In genomic region chr19:47599671-47600245, GRCh38 we compare ENCODE assay signal across 10 cellular contexts. TPM values are rescaled to one million over a fixed set of nuclear protein-coding genes. Genes with fewer than 3 reads are reported as not detected.
A peak's percentile ranks its signal among the peaks of the same experiment; 100 is the strongest.
DNase-seq lines count a peak whose midpoint lies in the region; TF ChIP-seq lines count a peak whose summit lies in the region.
"Not testable (repeated sequence)": the region's sequence is repeated elsewhere in the genome, so short reads cannot be mapped to it uniquely, and the experiment has no call there.
"Had no signal": no experiment of that assay in that cellular context is flagged by ENCODE, and none has a peak within 500 bp of the region (broad histone marks: within the 10 kb centered on the region; RNA-seq: fewer than 3 reads in every experiment).

No MANE protein-coding gene starts in this region.

- not testable (repeated sequence) for H3K9me3 Mint-ChIP-seq in activated naive CD4-positive, alpha-beta T cell treated with anti-CD3 and anti-CD28 coated beads, Interleukin-2, amount 10 ng/mL, durations not matched to agents 7 days and 5 days; nephron

- H3K27ac Mint-ChIP-seq in activated naive CD4-positive, alpha-beta T cell treated with anti-CD3 and anti-CD28 coated beads, Interleukin-2, amount 10 ng/mL, durations not matched to agents 7 days and 5 days: peak overlapping the region; percentile 95
- peak overlapping the region; percentile 70 to 79 (median 77) for H3K27ac Mint-ChIP-seq in nephron

- H3K27me3 ChIP-seq in BLaER1; Peyer's patch; effector memory CD4-positive, alpha-beta T cell (replicated peaks; ENCODE audit: control insufficient read depth, insufficient read depth, low read length, poor library complexity, severe bottlenecking); stomach: not testable (repeated sequence)

- H3K4me3 ChIP-seq in BLaER1: peak overlapping the region; percentile 72
- peak overlapping the region; percentile 51 for H3K4me3 ChIP-seq in HFF-Myc (replicated peaks; ENCODE audit: low read depth, low read length)
- peak overlapping the region; percentile 32 to 62 (median 54) for H3K4me3 ChIP-seq in Peyer's patch
- H3K4me3 ChIP-seq in effector memory CD4-positive, alpha-beta T cell (ENCODE audit: insufficient read depth, low read depth, low read length, poor library complexity, severe bottlenecking): peak overlapping the region; percentile 54
- peak overlapping the region; percentile 56 for H3K4me3 ChIP-seq in iPS-11a (ENCODE audit: low read depth, low read length)
- peak overlapping the region; percentile 46 to 62 (median 57) for H3K4me3 ChIP-seq in stomach

- not testable (repeated sequence) for TF ChIP-seq POLR2A in Peyer's patch (IDR thresholded peaks at IDR 0.05)
- peak in 1 of 4 donors; percentile 42 for TF ChIP-seq POLR2A in stomach (IDR thresholded peaks at IDR 0.05)

- H3K4me3 Mint-ChIP-seq in activated naive CD4-positive, alpha-beta T cell treated with anti-CD3 and anti-CD28 coated beads, Interleukin-2, amount 10 ng/mL, durations not matched to agents 7 days and 5 days: peak overlapping the region; percentile 76
- peak overlapping the region; percentile 78 to 89 (median 79) for H3K4me3 Mint-ChIP-seq in nephron

- H3K36me3 Mint-ChIP-seq in activated naive CD4-positive, alpha-beta T cell treated with anti-CD3 and anti-CD28 coated beads, Interleukin-2, amount 10 ng/mL, durations not matched to agents 7 days and 5 days; nephron (ENCODE audit: low read depth): not testable (repeated sequence)

- H3K36me3 ChIP-seq in BLaER1; Peyer's patch; effector memory CD4-positive, alpha-beta T cell (ENCODE audit: control insufficient read depth, insufficient read depth, low read length); stomach: not testable (repeated sequence)

- intact Hi-C loops in stomach (cut with DNase I; ENCODE audit: low total_unique reads): not testable (repeated sequence)

- peaks cover 47% of the 10 kb centered on the region for H3K4me1 Mint-ChIP-seq in activated naive CD4-positive, alpha-beta T cell treated with anti-CD3 and anti-CD28 coated beads, Interleukin-2, amount 10 ng/mL, durations not matched to agents 7 days and 5 days
- peaks cover 14% of the 10 kb centered on the region for H3K4me1 Mint-ChIP-seq in nephron

- peaks cover 24% of the 10 kb centered on the region for H3K4me1 ChIP-seq in BLaER1
- H3K4me1 ChIP-seq in Peyer's patch: peaks cover 0 to 21% (median 0%) of the 10 kb centered on the region in 4 donors
- H3K4me1 ChIP-seq in effector memory CD4-positive, alpha-beta T cell (ENCODE audit: control insufficient read depth, insufficient read depth, low read length, poor library complexity, severe bottlenecking): not testable (repeated sequence)
- peaks cover 20 to 29% (median 27%) of the 10 kb centered on the region in 4 donors for H3K4me1 ChIP-seq in stomach

- H3K27me3 Mint-ChIP-seq in activated naive CD4-positive, alpha-beta T cell treated with anti-CD3 and anti-CD28 coated beads, Interleukin-2, amount 10 ng/mL, durations not matched to agents 7 days and 5 days: peaks cover 32% of the 10 kb centered on the region
- peaks cover 15% of the 10 kb centered on the region for H3K27me3 Mint-ChIP-seq in nephron (ENCODE audit: low read depth)

- TF ChIP-seq EP300 in stomach (IDR thresholded peaks at IDR 0.05): not testable (repeated sequence)

- H3K27ac ChIP-seq in BLaER1: not testable (repeated sequence)
- peak overlapping the region; percentile 62 to 93 (median 86) for H3K27ac ChIP-seq in Peyer's patch
- peak overlapping the region; percentile 71 for H3K27ac ChIP-seq in effector memory CD4-positive, alpha-beta T cell (ENCODE audit: insufficient read depth, low read length, poor library complexity, severe bottlenecking)
- peak overlapping the region; percentile 55 to 93 (median 88) for H3K27ac ChIP-seq in stomach

- CTCF ChIA-PET in activated naive CD4-positive, alpha-beta T cell treated with anti-CD3 and anti-CD28 coated beads, Interleukin-2, amount 10 ng/mL, durations not matched to agents 7 days and 5 days (lab: Charles Lee): interaction anchor here (1.0 kb wide), 1 partner anchor 83 kb away, joined by 5 read pairs; no protein-coding TSS in a partner anchor

- not testable (repeated sequence) for H3K9me3 ChIP-seq in BLaER1; Peyer's patch; effector memory CD4-positive, alpha-beta T cell (ENCODE audit: control insufficient read depth, low read length); stomach

- H3K9ac ChIP-seq in BLaER1: peak overlapping the region; percentile 72

- H3K4me2 ChIP-seq in BLaER1: peak overlapping the region; percentile 73

- not testable (repeated sequence) for DNase-seq in HFF-Myc (ENCODE audit: extremely low read depth, low read depth); Peyer's patch; activated naive CD4-positive, alpha-beta T cell treated with anti-CD3 and anti-CD28 coated beads, Interleukin-2, amount 10 ng/mL, durations not matched to agents 7 days and 5 days; effector memory CD4-positive, alpha-beta T cell; stomach

- TF ChIP-seq CTCF in HFF-Myc (IDR thresholded peaks at IDR 0.05; ENCODE audit: low read depth, low read length, missing control alignments); Peyer's patch (IDR thresholded peaks at IDR 0.05); nephron (IDR thresholded peaks at IDR 0.05; ENCODE audit: unreplicated experiment in 3 of 3); stomach (IDR thresholded peaks at IDR 0.05): not testable (repeated sequence)

- not testable (repeated sequence) for H4K20me1 ChIP-seq in BLaER1

- WGBS in stomach, 5 donors: 28 to 40% (median 35%) methylated on average over 25 of the region's 25 CpGs

RNA-seq across cellular contexts. Expression of gene BICRA, which starts 9.2 kb away (rescaled TPM):
- total RNA-seq in Peyer's patch (10 to 100 TPM in 3 of 4 donors, 1 to 10 TPM in 1; 8.2 to 14.9 (median 13.3) TPM), stomach (10 to 100 TPM in 4 of 5 donors, 1 to 10 TPM in 1; 8.3 to 13.4 (median 11.9) TPM)
- polyA plus RNA-seq in stomach: 1 to 10 TPM; 2.7 to 4.2 (median 2.9) TPM

RNA-seq across cellular contexts. Expression of gene ZNF541, which starts 26.8 kb away (rescaled TPM):
- total RNA-seq in Peyer's patch (not detected), stomach (under 1 TPM in 1 of 5 donors, not detected in 4; 0.18 TPM)
- polyA plus RNA-seq in stomach: under 1 TPM in 2 of 3 donors, not detected in 1; 0.08 to 0.19 TPM
- total RNA-seq: NCI-H460, renal cortical epithelial cell had no signal
